In genomic region chr4:113762851-113763172, GRCh38 we compare ENCODE assay signal across 8 cellular contexts. TPM values are rescaled to one million over a fixed set of nuclear protein-coding genes. Genes with fewer than 3 reads are reported as not detected.
DNase-seq lines count a peak whose midpoint lies in the region; ATAC-seq and TF ChIP-seq lines count a peak whose summit lies in the region.

No MANE protein-coding gene starts in this region.

- no peaks in the 10 kb centered on the region for H3K9me3 ChIP-seq in right atrium auricular region
- H3K9me3 ChIP-seq in vagina, result no peaks in the 10 kb centered on the region

- DNase-seq in right atrium auricular region (ENCODE audit: low spot score), result no peak
- no peak for DNase-seq in cardiac septum (ENCODE audit: low spot score)
- DNase-seq in brain microvascular endothelial cell, result no peak
- DNase-seq in mesothelial cell of epicardium (ENCODE audit: low spot score in 2 of 2, unreplicated experiment in 2 of 2), result no peak
- DNase-seq in vagina (ENCODE audit: extremely low spot score in 2 of 2), result no peak
- no peak for DNase-seq in NCI-H748 (lab: John Stamatoyannopoulos, UW; ENCODE audit: unreplicated experiment)
- no peak for DNase-seq in activated CD4-positive, alpha-beta T cell treated with anti-CD3 and anti-CD28 coated beads for 4 hours

- H3K27ac Mint-ChIP-seq in mesothelial cell of epicardium, result peak overlapping the region; percentile 100

- H3K9me3 Mint-ChIP-seq in mesothelial cell of epicardium, result no peaks in the 10 kb centered on the region

- peak overlapping the region; percentile 84 for H3K4me3 Mint-ChIP-seq in mesothelial cell of epicardium

- no peaks in the 10 kb centered on the region for H3K36me3 Mint-ChIP-seq in mesothelial cell of epicardium

- TF ChIP-seq CTCF in right atrium auricular region (IDR thresholded peaks at IDR 0.05) (no peak), brain microvascular endothelial cell (IDR thresholded peaks at IDR 0.05; ENCODE audit: low read depth, low read length, missing control alignments) (no peak), mesothelial cell of epicardium (IDR thresholded peaks at IDR 0.05; ENCODE audit: unreplicated experiment) (no peak), vagina (IDR thresholded peaks at IDR 0.05) (no peak)

- peaks cover 54% of the 10 kb centered on the region for H3K4me1 Mint-ChIP-seq in mesothelial cell of epicardium

- H3K27me3 Mint-ChIP-seq in mesothelial cell of epicardium (ENCODE audit: low read depth), result no peaks in the 10 kb centered on the region

- TF ChIP-seq POLR2A in vagina (IDR thresholded peaks at IDR 0.05), result no peak

- H3K4me3 ChIP-seq in right atrium auricular region (peak overlapping the region; percentile 88 to 89), brain microvascular endothelial cell (ENCODE audit: low read depth, low read length) (peak overlapping the region; percentile 52), vagina (peak overlapping the region; percentile 78 to 91)

- H3K4me1 ChIP-seq in right atrium auricular region (peaks cover 0 to 19% of the 10 kb centered on the region in 2 donors), vagina (peaks cover 16% of the 10 kb centered on the region)

- no peak for ATAC-seq in GM18502 (IDR thresholded peaks at IDR 0.05; ENCODE audit: poor library complexity, unreplicated experiment)

- H3K36me3 ChIP-seq in right atrium auricular region (no peaks in the 10 kb centered on the region), brain microvascular endothelial cell (replicated peaks) (no peaks in the 10 kb centered on the region), vagina (no peaks in the 10 kb centered on the region)

- intact Hi-C loops in cardiac septum (cut with DNase I), result loop anchor here (2.0 to 10.0 kb wide), 3 partner anchors 316 to 612 kb away; no protein-coding TSS in a partner anchor
- intact Hi-C loops in vagina (cut with DNase I), result loop anchor here (5.0 to 10.0 kb wide), 4 partner anchors 76 to 468 kb away; no protein-coding TSS in a partner anchor

- in situ Hi-C loops in brain microvascular endothelial cell (cut with HindIII; ENCODE audit: low pct_ligation_motif_present, low sequenced_read_pairs), result no loop called here

- H3K27ac ChIP-seq in right atrium auricular region (peak overlapping the region; percentile 99), brain microvascular endothelial cell (peak overlapping the region; percentile 94), vagina (peak overlapping the region; percentile 99)

- H3K27me3 ChIP-seq in right atrium auricular region (no peaks in the 10 kb centered on the region), brain microvascular endothelial cell (replicated peaks) (no peaks in the 10 kb centered on the region), vagina (no peaks in the 10 kb centered on the region)

RNA-seq across cellular contexts. Expression of gene CAMK2D, which starts 1.3 kb away (rescaled TPM):
- total RNA-seq in right atrium auricular region (100 to 1,000 TPM; 132 to 187 TPM), cardiac septum (217 TPM), mesothelial cell of epicardium (31.7 to 35.1 TPM (median 33.9 TPM) in 3 replicates), vagina (50.3 TPM)
